1 cellular context compared by ENCODE assay signal in genomic region chr5:10599828-10600227, GRCh38.
TF ChIP-seq lines count a peak whose summit lies in the region.

No MANE protein-coding gene starts in this region.

TF ChIP-seq in IMR-90, 13 proteins besides CTCF, POLR2A, EP300 and RAD21:
- TF ChIP-seq RCOR1 (IDR thresholded peaks at IDR 0.05; ENCODE audit: insufficient replicate concordance, low read length) (no peak), MXI1 (IDR thresholded peaks at IDR 0.05; ENCODE audit: borderline replicate concordance, low read depth, low read length) (no peak), USF2 (IDR thresholded peaks at IDR 0.05; ENCODE audit: low read depth, low read length) (no peak), BHLHE40 (IDR thresholded peaks at IDR 0.05; ENCODE audit: low read depth, low read length) (no peak), RFX5 (IDR thresholded peaks at IDR 0.05; ENCODE audit: low read depth, low read length) (no peak), MAZ (IDR thresholded peaks at IDR 0.05; ENCODE audit: borderline replicate concordance, low read depth, low read length) (no peak), CHD1 (IDR thresholded peaks at IDR 0.05; ENCODE audit: low read depth, low read length) (no peak), CEBPB (IDR thresholded peaks at IDR 0.05; ENCODE audit: low read depth, low read length) (no peak), FOS (IDR thresholded peaks at IDR 0.05; ENCODE audit: low read depth, low read length) (0 out of 2 replicates have a peak, but pooled peaks have one; percentile 31), SMC3 (IDR thresholded peaks at IDR 0.05; ENCODE audit: low read depth, low read length) (no peak), MAFK (IDR thresholded peaks at IDR 0.05; ENCODE audit: low read depth, low read length) (peak; percentile 78), NFE2L2 (IDR thresholded peaks at IDR 0.05; ENCODE audit: low read depth, low read length) (no peak)
- TF ChIP-seq, protein P1, sequence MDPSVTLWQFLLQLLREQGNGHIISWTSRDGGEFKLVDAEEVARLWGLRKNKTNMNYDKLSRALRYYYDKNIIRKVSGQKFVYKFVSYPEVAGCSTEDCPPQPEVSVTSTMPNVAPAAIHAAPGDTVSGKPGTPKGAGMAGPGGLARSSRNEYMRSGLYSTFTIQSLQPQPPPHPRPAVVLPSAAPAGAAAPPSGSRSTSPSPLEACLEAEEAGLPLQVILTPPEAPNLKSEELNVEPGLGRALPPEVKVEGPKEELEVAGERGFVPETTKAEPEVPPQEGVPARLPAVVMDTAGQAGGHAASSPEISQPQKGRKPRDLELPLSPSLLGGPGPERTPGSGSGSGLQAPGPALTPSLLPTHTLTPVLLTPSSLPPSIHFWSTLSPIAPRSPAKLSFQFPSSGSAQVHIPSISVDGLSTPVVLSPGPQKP (IDR thresholded peaks at IDR 0.05; ENCODE audit: borderline replicate concordance, low read depth, low read length): no peak
